In the genomic region with DNA sequence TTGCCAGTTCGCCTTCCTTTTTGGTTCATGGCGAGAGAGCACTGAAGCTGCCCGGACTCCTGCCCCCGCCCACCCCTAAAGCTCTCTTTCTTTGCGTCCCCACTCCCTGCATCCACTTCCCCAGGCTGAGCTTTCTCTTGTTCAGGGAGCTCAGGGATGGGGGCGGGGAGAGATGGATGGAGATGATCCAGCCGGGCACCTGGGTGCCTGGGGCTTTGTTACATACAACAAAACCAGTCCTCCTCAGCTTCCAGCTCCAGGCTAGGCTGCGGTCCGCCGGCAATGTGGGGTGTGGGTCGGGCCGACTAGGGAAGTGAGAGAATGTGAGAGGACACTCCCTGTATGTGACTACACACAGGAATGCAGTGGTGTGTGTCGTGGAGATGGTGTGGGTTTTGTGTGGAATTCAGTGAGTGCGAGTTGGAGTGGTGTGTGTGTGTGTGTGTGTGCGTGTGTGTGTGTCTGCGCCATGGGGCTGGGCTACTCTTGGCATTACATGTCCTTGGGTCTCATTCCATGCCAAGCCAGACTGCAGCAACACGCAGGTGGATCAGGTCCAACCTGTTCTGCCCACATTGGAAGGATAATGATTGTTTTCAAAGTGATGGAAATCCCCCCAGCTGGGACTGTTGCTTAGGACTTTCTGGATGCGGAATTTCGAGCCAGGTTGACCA, we compare ENCODE assay signal across 12 cellular contexts.
DNase-seq lines count a peak whose midpoint lies in the region; ATAC-seq and TF ChIP-seq lines count a peak whose summit lies in the region.
"Had no signal": no experiment of that assay in that cellular context is flagged by ENCODE, and none has a peak within 500 bp of the region (broad histone marks: within the 10 kb centered on the region; RNA-seq: fewer than 3 reads in every experiment).

No MANE protein-coding gene starts in this region.

- H2BK5ac ChIP-seq in mesendoderm (ENCODE audit: low read length), result no peak overlapping the region

- no peaks in the 10 kb centered on the region for H3K36me3 ChIP-seq in SK-N-SH (replicated peaks in 1 of 2; ENCODE audit: control insufficient read depth in 1 of 2, insufficient read depth in 2 of 2, low read length in 1 of 2)
- no peaks in the 10 kb centered on the region for H3K36me3 ChIP-seq in mesendoderm (ENCODE audit: control insufficient read depth, insufficient read depth, low read length)
- H3K36me3 ChIP-seq: heart left ventricle had no signal

- H2AK5ac ChIP-seq in mesendoderm (ENCODE audit: low read length), result no peak overlapping the region

- no peak for TF ChIP-seq CTCF in SK-N-SH (IDR thresholded peaks at IDR 0.05)

- no peak overlapping the region for H2BK120ac ChIP-seq in mesendoderm (ENCODE audit: low read depth, low read length)

- H4K20me1 ChIP-seq in SK-N-SH (ENCODE audit: insufficient read depth), result no peaks in the 10 kb centered on the region

- no peaks in the 10 kb centered on the region for H3K9me2 ChIP-seq in SK-N-SH

- no peak overlapping the region for H4K8ac ChIP-seq in mesendoderm (ENCODE audit: low read depth, low read length)

- WGBS in SK-N-SH (ENCODE audit: low lambda C conversion rate), result under 1% methylated on average over 19 of the region's 19 CpGs
- no CpG with 5 or more reads among the region's 19 CpGs for WGBS in mesendoderm (ENCODE audit: extremely low coverage, insufficient coverage, low lambda C conversion rate)

- H3K4me3 ChIP-seq in SK-N-SH (ENCODE audit: low read depth in 2 of 2, low read length in 1 of 2) (peak overlapping the region in 1 of 2 experiments; percentile 46; a peak in 2 of 4 replicates), mesendoderm (ENCODE audit: low read length) (no peak overlapping the region)

- no peak overlapping the region for H3K18ac ChIP-seq in mesendoderm (ENCODE audit: low read length)

- H3K9ac ChIP-seq in SK-N-SH (no peak overlapping the region), mesendoderm (ENCODE audit: low read length) (no peak overlapping the region)

- CTCF ChIA-PET in SK-N-SH (lab: Yijun Ruan, JAX), result interaction anchor here (1.5 kb wide), 1 partner anchor 154 kb away, joined by 4 read pairs; no protein-coding TSS in a partner anchor

- no peaks in the 10 kb centered on the region for H3K79me1 ChIP-seq in mesendoderm (ENCODE audit: low read length)

- H2AFZ ChIP-seq in SK-N-SH (ENCODE audit: low read depth), result no peak overlapping the region

- H3K27me3 ChIP-seq in SK-N-SH (ENCODE audit: insufficient read depth) (peaks cover 12% of the 10 kb centered on the region; the same call in 1 of the 2 replicates), mesendoderm (ENCODE audit: insufficient read depth, low read length, poor library complexity) (no peaks in the 10 kb centered on the region)

- no peak overlapping the region for H4K5ac ChIP-seq in mesendoderm (ENCODE audit: low read length)

- H3K79me2 ChIP-seq in SK-N-SH (ENCODE audit: insufficient read depth), result no peaks in the 10 kb centered on the region
- H3K79me2 ChIP-seq in mesendoderm (ENCODE audit: control insufficient read depth, insufficient read depth, low read length), result no peaks in the 10 kb centered on the region

- H3K56ac ChIP-seq in mesendoderm (ENCODE audit: low read length), result peak overlapping the region; percentile 10

- H3F3A ChIP-seq in SK-N-SH (replicated peaks; ENCODE audit: insufficient read depth), result no peaks in the 10 kb centered on the region

- ATAC-seq in SK-N-SH treated with all-trans-retinoic acid at 6 μM for 48 hours, result no peak
- no peak for ATAC-seq in HG03432 (IDR thresholded peaks at IDR 0.05; ENCODE audit: unreplicated experiment)
- ATAC-seq: heart left ventricle; Right ventricle myocardium inferior; stimulated activated naive CD8-positive, alpha-beta T cell treated with anti-CD3 and anti-CD28 coated beads, Interleukin-15, Interleukin-2, amounts not matched to agents 100 U/mL and 50 U/mL, for 24 hours had no signal

- peak; percentile 58 for DNase-seq in SK-N-SH
- DNase-seq in ecto neural progenitor cell (ENCODE audit: low spot score), result peak; percentile 67
- DNase-seq in mesendoderm, result peak; percentile 33
- no peak for DNase-seq in SW480 (ENCODE audit: low spot score)
- DNase-seq in T1000 (lab: John Stamatoyannopoulos, UW), result no peak
- DNase-seq in stimulated activated CD4-positive, alpha-beta T cell treated with anti-CD3 and anti-CD28 coated beads, Interleukin-2, amount 100 ng/mL, for 24 hours, result no peak
- DNase-seq: NCI-H226; stimulated activated naive CD8-positive, alpha-beta T cell treated with anti-CD3 and anti-CD28 coated beads, Interleukin-15, Interleukin-2, amounts not matched to agents 100 U/mL and 50 U/mL, for 24 hours had no signal

- no peak for TF ChIP-seq EP300 in SK-N-SH (IDR thresholded peaks at IDR 0.05; ENCODE audit: borderline replicate concordance in 1 of 2, low read depth in 1 of 2, low read length in 1 of 2)

- H3K4ac ChIP-seq in mesendoderm (ENCODE audit: low read depth, low read length), result no peak overlapping the region

- no peak overlapping the region for H2BK15ac ChIP-seq in mesendoderm (replicated peaks; ENCODE audit: low read depth)

- H3K9me3 ChIP-seq in SK-N-SH, result no peaks in the 10 kb centered on the region
- H3K9me3 ChIP-seq: heart left ventricle had no signal

- H3K4me1 ChIP-seq in SK-N-SH (ENCODE audit: control insufficient read depth in 1 of 2, insufficient read depth in 2 of 2, low read depth in 1 of 2, low read length in 1 of 2) (peaks cover 0 to 2% of the 10 kb centered on the region in 2 experiments; a peak in 1 of 4 replicates), mesendoderm (ENCODE audit: control insufficient read depth, low read depth, low read length) (no peaks in the 10 kb centered on the region)
- H3K4me1 ChIP-seq: heart left ventricle had no signal

- POLR2A ChIA-PET in SK-N-SH (lab: Yijun Ruan, JAX), result interaction anchor here (0.7 to 0.9 kb wide), 2 partner anchors 14 to 149 kb away, joined by 3 read pairs; a partner anchor contains a TSS

- H3K4me2 ChIP-seq in SK-N-SH, result no peak overlapping the region
- peak overlapping the region; percentile 29 for H3K4me2 ChIP-seq in mesendoderm (ENCODE audit: low read length)

- H3K27ac ChIP-seq in SK-N-SH (ENCODE audit: low read depth in 2 of 2, low read length in 1 of 2) (peak overlapping the region in 1 of 2 experiments; percentile 82; a peak in 2 of 4 replicates), mesendoderm (ENCODE audit: low read depth, low read length) (no peak overlapping the region)
- H3K27ac ChIP-seq: heart left ventricle had no signal

- H3K23ac ChIP-seq in mesendoderm (ENCODE audit: low read length), result no peak overlapping the region

- no peak for TF ChIP-seq RAD21 in SK-N-SH (IDR thresholded peaks at IDR 0.05; ENCODE audit: low read length)

TF ChIP-seq in SK-N-SH, 30 proteins besides CTCF, POLR2A, EP300 and RAD21 (continues in another document):
- TF ChIP-seq TCF12 (IDR thresholded peaks at IDR 0.05) (no peak), MXI1 (IDR thresholded peaks at IDR 0.05; ENCODE audit: low read depth, low read length) (no peak), YY1 (IDR thresholded peaks at IDR 0.05; ENCODE audit: low read depth) (no peak), ELF1 (IDR thresholded peaks at IDR 0.05) (no peak), GABPA (IDR thresholded peaks at IDR 0.05; ENCODE audit: low read depth) (no peak)

TF ChIP-seq in SK-N-SH treated with all-trans-retinoic acid at 6 μM for 48 hours, 23 proteins besides CTCF, POLR2A, EP300 and RAD21 (continues in another document):
- TF ChIP-seq ZC3H10 (CRISPR knock-in tag; IDR thresholded peaks at IDR 0.05), result no peak
- TF ChIP-seq, protein P1, sequence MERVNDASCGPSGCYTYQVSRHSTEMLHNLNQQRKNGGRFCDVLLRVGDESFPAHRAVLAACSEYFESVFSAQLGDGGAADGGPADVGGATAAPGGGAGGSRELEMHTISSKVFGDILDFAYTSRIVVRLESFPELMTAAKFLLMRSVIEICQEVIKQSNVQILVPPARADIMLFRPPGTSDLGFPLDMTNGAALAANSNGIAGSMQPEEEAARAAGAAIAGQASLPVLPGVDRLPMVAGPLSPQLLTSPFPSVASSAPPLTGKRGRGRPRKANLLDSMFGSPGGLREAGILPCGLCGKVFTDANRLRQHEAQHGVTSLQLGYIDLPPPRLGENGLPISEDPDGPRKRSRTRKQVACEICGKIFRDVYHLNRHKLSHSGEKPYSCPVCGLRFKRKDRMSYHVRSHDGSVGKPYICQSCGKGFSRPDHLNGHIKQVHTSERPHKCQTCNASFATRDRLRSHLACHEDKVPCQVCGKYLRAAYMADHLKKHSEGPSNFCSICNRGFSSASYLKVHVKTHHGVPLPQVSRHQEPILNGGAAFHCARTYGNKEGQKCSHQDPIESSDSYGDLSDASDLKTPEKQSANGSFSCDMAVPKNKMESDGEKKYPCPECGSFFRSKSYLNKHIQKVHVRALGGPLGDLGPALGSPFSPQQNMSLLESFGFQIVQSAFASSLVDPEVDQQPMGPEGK (CRISPR knock-in tag; IDR thresholded peaks at IDR 0.05; ENCODE audit: borderline replicate concordance), result no peak
- TF ChIP-seq SNAI2 (CRISPR knock-in tag; IDR thresholded peaks at IDR 0.05), result no peak
- TF ChIP-seq, protein P2, sequence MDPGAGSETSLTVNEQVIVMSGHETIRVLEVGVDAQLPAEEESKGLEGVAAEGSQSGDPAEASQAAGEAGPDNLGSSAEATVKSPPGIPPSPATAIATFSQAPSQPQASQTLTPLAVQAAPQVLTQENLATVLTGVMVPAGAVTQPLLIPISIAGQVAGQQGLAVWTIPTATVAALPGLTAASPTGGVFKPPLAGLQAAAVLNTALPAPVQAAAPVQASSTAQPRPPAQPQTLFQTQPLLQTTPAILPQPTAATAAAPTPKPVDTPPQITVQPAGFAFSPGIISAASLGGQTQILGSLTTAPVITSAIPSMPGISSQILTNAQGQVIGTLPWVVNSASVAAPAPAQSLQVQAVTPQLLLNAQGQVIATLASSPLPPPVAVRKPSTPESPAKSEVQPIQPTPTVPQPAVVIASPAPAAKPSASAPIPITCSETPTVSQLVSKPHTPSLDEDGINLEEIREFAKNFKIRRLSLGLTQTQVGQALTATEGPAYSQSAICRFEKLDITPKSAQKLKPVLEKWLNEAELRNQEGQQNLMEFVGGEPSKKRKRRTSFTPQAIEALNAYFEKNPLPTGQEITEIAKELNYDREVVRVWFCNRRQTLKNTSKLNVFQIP (CRISPR knock-in tag; IDR thresholded peaks at IDR 0.05; ENCODE audit: borderline replicate concordance, low read depth), result no peak
- no peak for TF ChIP-seq ISL1 (CRISPR knock-in tag; IDR thresholded peaks at IDR 0.05)
- no peak for TF ChIP-seq ZNF565 (CRISPR knock-in tag; conservative IDR thresholded peaks at IDR 0.05; ENCODE audit: low read depth)

Comparison
In these comparisons a context has a peak if more than half of its experiments do, and no peak if none do; other contexts are left out.
1. DNase-seq: peak in SK-N-SH (single experiment), ecto neural progenitor cell (single experiment) and mesendoderm (single experiment); none in SW480 (single experiment), T1000 (single experiment) and stimulated activated CD4-positive, alpha-beta T cell treated with anti-CD3 and anti-CD28 coated beads, Interleukin-2, amount 100 ng/mL, for 24 hours (0 of 2).